Comparison of ENCODE assay signal across 1 cellular context in the genomic region with DNA sequence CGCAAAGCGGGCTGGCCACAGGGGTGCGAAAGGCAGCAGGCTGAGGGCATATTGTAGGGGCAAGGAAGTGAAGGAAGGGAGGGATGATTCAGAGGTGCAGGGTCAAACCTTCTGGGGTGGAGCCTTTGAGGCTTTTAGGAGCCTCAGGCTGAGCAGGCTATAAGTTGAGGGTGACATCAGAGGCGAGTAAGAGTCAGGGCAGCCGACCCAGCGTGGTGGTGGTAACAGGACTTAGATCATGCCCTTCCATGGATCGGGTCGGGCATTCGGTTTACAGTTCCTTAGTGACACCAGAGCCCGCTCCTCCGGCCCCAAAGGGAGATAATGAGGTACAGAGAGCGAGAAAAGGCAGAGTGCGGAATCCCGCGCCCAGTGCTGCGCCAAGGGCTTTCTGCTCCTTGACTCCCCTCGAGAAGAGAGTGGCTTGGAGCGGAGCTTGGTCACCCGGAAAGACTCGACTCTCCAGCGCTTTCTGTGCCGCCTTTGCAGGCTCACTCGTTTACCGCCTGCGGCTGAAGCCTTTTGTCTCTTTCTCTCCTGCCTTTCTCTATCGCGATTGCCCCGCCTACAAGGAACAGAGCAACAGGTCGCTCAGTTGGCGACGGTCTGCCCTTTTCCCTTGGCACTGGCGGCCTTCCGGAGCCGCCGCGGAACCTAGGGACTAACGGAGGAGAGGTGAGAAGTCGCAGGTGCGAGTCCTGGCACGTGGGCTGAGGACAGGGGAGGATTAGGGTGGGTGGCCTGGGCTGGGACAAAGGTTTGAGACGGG.
TF ChIP-seq lines count a peak whose summit lies in the region.

No MANE protein-coding gene starts in this region.

TF ChIP-seq in endothelial cell of umbilical vein, 7 proteins besides CTCF, POLR2A, EP300 and RAD21:
- TF ChIP-seq EZH2 (IDR thresholded peaks at IDR 0.05; ENCODE audit: borderline replicate concordance, low read depth, low read length, severe bottlenecking) (peak; percentile 95), MYC (IDR thresholded peaks at IDR 0.05; ENCODE audit: low read depth, low read length) (no peak), FOS (IDR thresholded peaks at IDR 0.05; ENCODE audit: borderline replicate concordance, insufficient read depth, low read length) (peak; percentile 17)
